1 cellular context compared by ENCODE assay signal in the genomic region with DNA sequence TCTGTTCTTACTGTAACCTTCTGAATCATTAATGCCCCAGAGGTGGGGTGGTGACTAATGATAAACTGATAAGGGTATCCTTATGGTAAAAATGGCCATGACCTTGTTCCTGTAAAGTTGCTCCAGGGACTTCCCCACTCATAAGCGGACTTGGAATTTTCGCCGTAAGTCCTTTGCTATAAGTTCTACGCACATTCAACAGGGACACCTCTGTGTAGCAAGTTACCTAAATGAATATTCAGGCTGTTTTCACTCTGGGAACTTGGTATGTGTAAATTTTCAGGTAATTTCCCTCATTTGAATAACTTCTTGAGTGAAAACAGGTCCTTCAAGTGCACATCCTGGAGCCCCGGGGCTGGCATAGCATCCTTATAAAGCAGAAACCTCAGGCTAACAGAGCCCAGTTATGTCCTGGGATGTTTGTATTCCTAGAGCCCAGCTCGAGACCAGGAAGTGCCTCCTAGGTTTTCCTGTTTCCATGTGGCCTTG.
TF ChIP-seq lines count a peak whose summit lies in the region.

No MANE protein-coding gene starts in this region.

TF ChIP-seq in GM12878, 131 proteins besides CTCF, POLR2A, EP300 and RAD21 (continued from another document):
- TF ChIP-seq TARDBP (IDR thresholded peaks at IDR 0.05; ENCODE audit: borderline replicate concordance) (no peak), NR2F1 (conservative IDR thresholded peaks at IDR 0.05) (peak; percentile 49), GABPA (IDR thresholded peaks at IDR 0.05; ENCODE audit: low read depth) (0 out of 2 replicates have a peak, but pooled peaks have one; percentile 12), NR2C2 (IDR thresholded peaks at IDR 0.05; ENCODE audit: borderline replicate concordance, control insufficient read depth, insufficient read length, low read depth) (no peak), NFIC (IDR thresholded peaks at IDR 0.05; ENCODE audit: low read depth, low read length) (0 out of 2 replicates have a peak, but pooled peaks have one; percentile 75), MTA3 (IDR thresholded peaks at IDR 0.05; ENCODE audit: borderline replicate concordance, low read length) (peak; percentile 28; the same call in 1 of the 2 replicates), TCF7 (IDR thresholded peaks at IDR 0.05; ENCODE audit: borderline replicate concordance) (0 out of 2 replicates have a peak, but pooled peaks have one; percentile 8)
- TF ChIP-seq, protein P1, sequence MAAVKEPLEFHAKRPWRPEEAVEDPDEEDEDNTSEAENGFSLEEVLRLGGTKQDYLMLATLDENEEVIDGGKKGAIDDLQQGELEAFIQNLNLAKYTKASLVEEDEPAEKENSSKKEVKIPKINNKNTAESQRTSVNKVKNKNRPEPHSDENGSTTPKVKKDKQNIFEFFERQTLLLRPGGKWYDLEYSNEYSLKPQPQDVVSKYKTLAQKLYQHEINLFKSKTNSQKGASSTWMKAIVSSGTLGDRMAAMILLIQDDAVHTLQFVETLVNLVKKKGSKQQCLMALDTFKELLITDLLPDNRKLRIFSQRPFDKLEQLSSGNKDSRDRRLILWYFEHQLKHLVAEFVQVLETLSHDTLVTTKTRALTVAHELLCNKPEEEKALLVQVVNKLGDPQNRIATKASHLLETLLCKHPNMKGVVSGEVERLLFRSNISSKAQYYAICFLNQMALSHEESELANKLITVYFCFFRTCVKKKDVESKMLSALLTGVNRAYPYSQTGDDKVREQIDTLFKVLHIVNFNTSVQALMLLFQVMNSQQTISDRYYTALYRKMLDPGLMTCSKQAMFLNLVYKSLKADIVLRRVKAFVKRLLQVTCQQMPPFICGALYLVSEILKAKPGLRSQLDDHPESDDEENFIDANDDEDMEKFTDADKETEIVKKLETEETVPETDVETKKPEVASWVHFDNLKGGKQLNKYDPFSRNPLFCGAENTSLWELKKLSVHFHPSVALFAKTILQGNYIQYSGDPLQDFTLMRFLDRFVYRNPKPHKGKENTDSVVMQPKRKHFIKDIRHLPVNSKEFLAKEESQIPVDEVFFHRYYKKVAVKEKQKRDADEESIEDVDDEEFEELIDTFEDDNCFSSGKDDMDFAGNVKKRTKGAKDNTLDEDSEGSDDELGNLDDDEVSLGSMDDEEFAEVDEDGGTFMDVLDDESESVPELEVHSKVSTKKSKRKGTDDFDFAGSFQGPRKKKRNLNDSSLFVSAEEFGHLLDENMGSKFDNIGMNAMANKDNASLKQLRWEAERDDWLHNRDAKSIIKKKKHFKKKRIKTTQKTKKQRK (IDR thresholded peaks at IDR 0.05; ENCODE audit: low read depth, low read length), result no peak
- TF ChIP-seq, protein P2, sequence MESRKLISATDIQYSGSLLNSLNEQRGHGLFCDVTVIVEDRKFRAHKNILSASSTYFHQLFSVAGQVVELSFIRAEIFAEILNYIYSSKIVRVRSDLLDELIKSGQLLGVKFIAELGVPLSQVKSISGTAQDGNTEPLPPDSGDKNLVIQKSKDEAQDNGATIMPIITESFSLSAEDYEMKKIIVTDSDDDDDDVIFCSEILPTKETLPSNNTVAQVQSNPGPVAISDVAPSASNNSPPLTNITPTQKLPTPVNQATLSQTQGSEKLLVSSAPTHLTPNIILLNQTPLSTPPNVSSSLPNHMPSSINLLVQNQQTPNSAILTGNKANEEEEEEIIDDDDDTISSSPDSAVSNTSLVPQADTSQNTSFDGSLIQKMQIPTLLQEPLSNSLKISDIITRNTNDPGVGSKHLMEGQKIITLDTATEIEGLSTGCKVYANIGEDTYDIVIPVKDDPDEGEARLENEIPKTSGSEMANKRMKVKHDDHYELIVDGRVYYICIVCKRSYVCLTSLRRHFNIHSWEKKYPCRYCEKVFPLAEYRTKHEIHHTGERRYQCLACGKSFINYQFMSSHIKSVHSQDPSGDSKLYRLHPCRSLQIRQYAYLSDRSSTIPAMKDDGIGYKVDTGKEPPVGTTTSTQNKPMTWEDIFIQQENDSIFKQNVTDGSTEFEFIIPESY (IDR thresholded peaks at IDR 0.05), result no peak
TF ChIP-seq in GM12878: peak in this region for 28.
